In genomic region chr12:12974211-12974610, GRCh38 we compare ENCODE assay signal across 15 cellular contexts. TPM values are rescaled to one million over a fixed set of nuclear protein-coding genes. Genes with fewer than 3 reads are reported as not detected.
DNase-seq lines count a peak whose midpoint lies in the region; ATAC-seq and TF ChIP-seq lines count a peak whose summit lies in the region.
"Had no signal": no experiment of that assay in that cellular context is flagged by ENCODE, and none has a peak within 500 bp of the region (broad histone marks: within the 10 kb centered on the region; RNA-seq: fewer than 3 reads in every experiment).

No MANE protein-coding gene starts in this region.

- 95 to 96% methylated on average over 4 of the region's 4 CpGs for WGBS in tibial nerve, 2 donors

- peak overlapping the region; percentile 50 to 87 for H3K27ac ChIP-seq in ascending aorta
- no peak overlapping the region for H3K27ac ChIP-seq in tibial nerve

- peaks cover 5 to 21% of the 10 kb centered on the region in 2 donors for H3K4me1 ChIP-seq in ascending aorta
- H3K4me1 ChIP-seq in tibial nerve = peaks cover 0 to 29% (median 5%) of the 10 kb centered on the region in 4 donors

- ATAC-seq in stimulated activated effector memory CD8-positive, alpha-beta T cell treated with anti-CD3 and anti-CD28 coated beads, Interleukin-12 subunit alpha, Interleukin-12 subunit beta, amount 100 ng/mL, for 72 hours = no peak
- ATAC-seq in GM19035 (IDR thresholded peaks at IDR 0.05; ENCODE audit: unreplicated experiment) (no peak), GM18502 (IDR thresholded peaks at IDR 0.05; ENCODE audit: poor library complexity, unreplicated experiment) (no peak)
- ATAC-seq: GM23338 had no signal

- peaks cover 44% of the 10 kb centered on the region for H3K36me3 Mint-ChIP-seq in endothelial cell (ENCODE audit: low read depth, unreplicated experiment)
- H3K36me3 Mint-ChIP-seq in stimulated activated effector memory CD8-positive, alpha-beta T cell treated with anti-CD3 and anti-CD28 coated beads, Interleukin-12 subunit alpha, Interleukin-12 subunit beta, amount 100 ng/mL, for 72 hours = no peaks in the 10 kb centered on the region
- H3K36me3 Mint-ChIP-seq in activated T-cell treated with anti-CD3 and anti-CD28 coated beads, Interleukin-2, amount 50 U/mL, for 24 hours (ENCODE audit: low read depth) = peaks cover 50% of the 10 kb centered on the region

- TF ChIP-seq POLR2A in tibial nerve (IDR thresholded peaks at IDR 0.05) = no peak

- H3K36me3 ChIP-seq in ascending aorta = peaks cover 26 to 35% of the 10 kb centered on the region in 2 donors
- peaks cover 2 to 64% (median 9%) of the 10 kb centered on the region in 3 donors for H3K36me3 ChIP-seq in tibial nerve

- peak overlapping the region; percentile 39 for H3K4me3 Mint-ChIP-seq in endothelial cell (ENCODE audit: unreplicated experiment)
- no peak overlapping the region for H3K4me3 Mint-ChIP-seq in stimulated activated effector memory CD8-positive, alpha-beta T cell treated with anti-CD3 and anti-CD28 coated beads, Interleukin-12 subunit alpha, Interleukin-12 subunit beta, amount 100 ng/mL, for 72 hours
- no peak overlapping the region for H3K4me3 Mint-ChIP-seq in activated T-cell treated with anti-CD3 and anti-CD28 coated beads, Interleukin-2, amount 50 U/mL, for 24 hours
- H3K4me3 Mint-ChIP-seq: B cell; CD4-positive, alpha-beta T cell; GM23338; H9 had no signal

- DNase-seq in ascending aorta (ENCODE audit: low spot score in 2 of 2) (no peak), endothelial cell (ENCODE audit: low spot score) (no peak), tibial nerve (ENCODE audit: low spot score in 2 of 2) (no peak)
- DNase-seq in stimulated activated effector memory CD8-positive, alpha-beta T cell treated with anti-CD3 and anti-CD28 coated beads, Interleukin-12 subunit alpha, Interleukin-12 subunit beta, amount 100 ng/mL, for 72 hours (ENCODE audit: low spot score in 2 of 2) = no peak
- no peak for DNase-seq in activated T-cell treated with anti-CD3 and anti-CD28 coated beads, Interleukin-2, amount 50 U/mL, for 24 hours
- DNase-seq: C1 segment of cervical spinal cord; Calu3; CD4-positive, alpha-beta T cell; DMS 273 treated with DMSO at 0.1 percent for 48 hours; H9 had no signal

- no peaks in the 10 kb centered on the region for H3K4me1 Mint-ChIP-seq in endothelial cell (ENCODE audit: unreplicated experiment)
- H3K4me1 Mint-ChIP-seq in stimulated activated effector memory CD8-positive, alpha-beta T cell treated with anti-CD3 and anti-CD28 coated beads, Interleukin-12 subunit alpha, Interleukin-12 subunit beta, amount 100 ng/mL, for 72 hours = no peaks in the 10 kb centered on the region
- no peaks in the 10 kb centered on the region for H3K4me1 Mint-ChIP-seq in activated T-cell treated with anti-CD3 and anti-CD28 coated beads, Interleukin-2, amount 50 U/mL, for 24 hours (ENCODE audit: low read depth)
- H3K4me1 Mint-ChIP-seq: B cell, GM23338, H9 had no signal

- H3K9me3 ChIP-seq in ascending aorta = no peaks in the 10 kb centered on the region
- H3K9me3 ChIP-seq in tibial nerve = peaks cover 0 to 7% (median 0%) of the 10 kb centered on the region in 4 donors

- TF ChIP-seq EP300 in tibial nerve (IDR thresholded peaks at IDR 0.05) = no peak

- intact Hi-C loops in ascending aorta (cut with DNase I) = loop anchor here (10.0 kb wide), 1 partner anchor 249 kb away; no protein-coding TSS in a partner anchor

- H3K27ac Mint-ChIP-seq in endothelial cell (ENCODE audit: unreplicated experiment) = no peak overlapping the region
- H3K27ac Mint-ChIP-seq in stimulated activated effector memory CD8-positive, alpha-beta T cell treated with anti-CD3 and anti-CD28 coated beads, Interleukin-12 subunit alpha, Interleukin-12 subunit beta, amount 100 ng/mL, for 72 hours = peak overlapping the region; percentile 20
- H3K27ac Mint-ChIP-seq in activated T-cell treated with anti-CD3 and anti-CD28 coated beads, Interleukin-2, amount 50 U/mL, for 24 hours = no peak overlapping the region
- H3K27ac Mint-ChIP-seq: CD4-positive, alpha-beta T cell; GM23338; H9 had no signal

- no peak for TF ChIP-seq CTCF in ascending aorta (IDR thresholded peaks at IDR 0.05)
- TF ChIP-seq CTCF in endothelial cell (IDR thresholded peaks at IDR 0.05; ENCODE audit: unreplicated experiment) = no peak
- no peak for TF ChIP-seq CTCF in tibial nerve (IDR thresholded peaks at IDR 0.05)

- H3K27me3 ChIP-seq in ascending aorta (no peaks in the 10 kb centered on the region), tibial nerve (no peaks in the 10 kb centered on the region)

- H3K4me3 ChIP-seq in ascending aorta = no peak overlapping the region
- H3K4me3 ChIP-seq in tibial nerve = no peak overlapping the region
- H3K4me3 ChIP-seq: GM23338 had no signal

- no peaks in the 10 kb centered on the region for H3K27me3 Mint-ChIP-seq in endothelial cell (ENCODE audit: unreplicated experiment)
- H3K27me3 Mint-ChIP-seq in activated T-cell treated with anti-CD3 and anti-CD28 coated beads, Interleukin-2, amount 50 U/mL, for 24 hours = no peaks in the 10 kb centered on the region
- H3K27me3 Mint-ChIP-seq: B cell; CD4-positive, alpha-beta T cell had no signal

- H3K9me3 Mint-ChIP-seq in endothelial cell (ENCODE audit: unreplicated experiment) = peaks cover 4% of the 10 kb centered on the region
- peaks cover 17% of the 10 kb centered on the region for H3K9me3 Mint-ChIP-seq in stimulated activated effector memory CD8-positive, alpha-beta T cell treated with anti-CD3 and anti-CD28 coated beads, Interleukin-12 subunit alpha, Interleukin-12 subunit beta, amount 100 ng/mL, for 72 hours
- peaks cover 20% of the 10 kb centered on the region for H3K9me3 Mint-ChIP-seq in activated T-cell treated with anti-CD3 and anti-CD28 coated beads, Interleukin-2, amount 50 U/mL, for 24 hours

RNA-seq across cellular contexts. Expression of gene GPRC5D, which starts 22.2 kb away (rescaled TPM):
- not detected for total RNA-seq in ascending aorta
- not detected for total RNA-seq in endothelial cell (ENCODE audit: unreplicated experiment)
- total RNA-seq in tibial nerve = not detected
- total RNA-seq: Calu3; CD4-positive, alpha-beta T cell; Daoy; GM23338; H9 had no signal

RNA-seq across cellular contexts. Expression of gene HEBP1, which starts 25.9 kb away (rescaled TPM):
- 56.6 TPM for total RNA-seq in ascending aorta
- total RNA-seq in endothelial cell (ENCODE audit: unreplicated experiment) = 83.3 TPM
- 10 to 100 TPM; 42.7 to 61.0 (median 51.7) TPM for total RNA-seq in tibial nerve

Comparison
In these comparisons a context has a peak if more than half of its experiments do, and no peak if none do; other contexts are left out.
1. H3K27ac ChIP-seq: peak in ascending aorta (2 of 2); none in tibial nerve (0 of 4).